Comparison of ENCODE assay signal across 14 cellular contexts in the genomic region with DNA sequence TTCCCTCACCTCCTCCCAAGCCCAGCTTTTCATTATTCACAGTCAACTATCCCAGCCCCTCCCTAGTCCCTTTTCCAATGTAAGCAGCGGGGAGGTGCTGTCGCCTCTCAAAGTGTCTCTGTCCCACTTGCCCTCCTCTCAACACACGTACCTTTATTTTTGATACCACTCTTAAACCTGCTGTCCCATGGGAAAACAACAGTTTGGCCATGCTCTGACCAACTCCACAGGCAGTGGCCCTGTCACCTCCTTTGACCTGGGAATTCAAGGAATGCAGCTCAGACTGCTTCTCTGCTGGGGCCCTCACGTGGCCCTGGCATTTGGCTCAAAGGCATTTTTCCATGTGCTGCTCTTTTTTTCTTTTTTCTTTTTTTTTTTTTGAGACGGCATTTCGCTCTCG. TPM values are rescaled to one million over a fixed set of nuclear protein-coding genes. Genes with fewer than 3 reads are reported as not detected.
DNase-seq lines count a peak whose midpoint lies in the region; ATAC-seq and TF ChIP-seq lines count a peak whose summit lies in the region.
"Had no signal": no experiment of that assay in that cellular context is flagged by ENCODE, and none has a peak within 500 bp of the region (broad histone marks: within the 10 kb centered on the region; RNA-seq: fewer than 3 reads in every experiment).

No MANE protein-coding gene starts in this region.

- H3K27ac ChIP-seq in brain microvascular endothelial cell (no peak overlapping the region), stomach (no peak overlapping the region)

- intact Hi-C loops in stomach (cut with DNase I; ENCODE audit: low total_unique reads), result no loop called here

- no peak for TF ChIP-seq CTCF in brain microvascular endothelial cell (IDR thresholded peaks at IDR 0.05; ENCODE audit: low read depth, low read length, missing control alignments)
- TF ChIP-seq CTCF in stomach (IDR thresholded peaks at IDR 0.05), result no peak

- no peak for TF ChIP-seq EP300 in stomach (IDR thresholded peaks at IDR 0.05)

- H3K27me3 ChIP-seq in brain microvascular endothelial cell (replicated peaks) (no peaks in the 10 kb centered on the region), stomach (no peaks in the 10 kb centered on the region)

- H3K36me3 ChIP-seq in brain microvascular endothelial cell (replicated peaks) (no peaks in the 10 kb centered on the region), stomach (no peaks in the 10 kb centered on the region)

- DNase-seq in HK-2 (ENCODE audit: unreplicated experiment) (peak; percentile 32), brain microvascular endothelial cell (peak; percentile 4), kidney tubule cell (ENCODE audit: low spot score) (peak; percentile 83), stomach (peak; percentile 35), DMS114 treated with DMSO at 0.1 percent for 48 hours (lab: John Stamatoyannopoulos, UW; ENCODE audit: unreplicated experiment) (no peak)
- DNase-seq in activated CD8-positive, alpha-beta memory T cell treated with anti-CD3 and anti-CD28 coated beads, Interleukin-2, amount 50 U/mL, for 48 hours, result no peak
- DNase-seq: activated CD4-positive, alpha-beta T cell treated with anti-CD3 and anti-CD28 coated beads for 48 hours; KG1; left colon; NCI-H1930; stimulated activated CD4-positive, alpha-beta T cell treated with anti-CD3 and anti-CD28 coated beads, Interleukin-4, amount 100 ng/mL, for 24 hours; T-cell had no signal

- WGBS in stomach, 5 donors, result 42 to 63% (median 49%) methylated on average over 7 of the region's 7 CpGs

- no peak for TF ChIP-seq POLR2A in stomach (IDR thresholded peaks at IDR 0.05)

- in situ Hi-C loops in brain microvascular endothelial cell (cut with HindIII; ENCODE audit: low pct_ligation_motif_present, low sequenced_read_pairs), result no loop called here

- peaks cover 6 to 26% (median 15%) of the 10 kb centered on the region in 4 donors for H3K4me1 ChIP-seq in stomach

- ATAC-seq in GM19467 (IDR thresholded peaks at IDR 0.05; ENCODE audit: unreplicated experiment), result no peak
- ATAC-seq: activated T-helper 17 cell treated with anti-CD3 and anti-CD28 coated beads, Interleukin-2, amount 50 U/mL, for 72 hours; left colon; T-cell had no signal

- no peaks in the 10 kb centered on the region for H3K9me3 ChIP-seq in stomach

- H3K4me3 ChIP-seq in brain microvascular endothelial cell (ENCODE audit: low read depth, low read length) (no peak overlapping the region), stomach (no peak overlapping the region)

RNA-seq across cellular contexts. Expression of a gene that starts 4.2 kb away (rescaled TPM):
- 10 to 100 TPM in 3 of 5 donors, 1 to 10 TPM in 1, under 1 TPM in 1; 0.58 to 20.3 (median 11.6) TPM for total RNA-seq in stomach
- polyA plus RNA-seq in stomach, result 10 to 100 TPM in 2 of 3 donors, 1 to 10 TPM in 1; 8.6 to 12.5 (median 11.5) TPM

Comparison
In these comparisons a context has a peak if more than half of its experiments do, and no peak if none do; other contexts are left out.
1. DNase-seq: peak in HK-2 (single experiment), brain microvascular endothelial cell (single experiment), kidney tubule cell (single experiment) and stomach (single experiment); none in DMS114 treated with DMSO at 0.1 percent for 48 hours (single experiment) and activated CD8-positive, alpha-beta memory T cell treated with anti-CD3 and anti-CD28 coated beads, Interleukin-2, amount 50 U/mL, for 48 hours (single experiment).